ENCODE assay signal across 1 cellular context in the genomic region with DNA sequence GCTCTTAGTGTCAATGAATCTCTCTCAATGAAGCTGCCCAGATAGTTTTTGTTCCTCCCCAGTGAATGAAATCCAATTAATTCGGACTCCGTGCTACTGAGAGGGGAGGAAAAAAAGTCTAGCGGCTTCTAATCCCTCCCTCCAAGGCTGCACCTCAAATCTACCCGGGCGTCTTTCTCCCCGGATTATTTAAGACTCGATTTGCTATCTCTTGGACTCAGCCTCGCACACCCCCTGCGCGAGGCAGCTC.
TF ChIP-seq lines count a peak whose summit lies in the region.

No MANE protein-coding gene starts in this region.

TF ChIP-seq in HepG2, 621 proteins besides CTCF, POLR2A, EP300 and RAD21 (continued from another document and continues in another):
- TF ChIP-seq, protein P1, sequence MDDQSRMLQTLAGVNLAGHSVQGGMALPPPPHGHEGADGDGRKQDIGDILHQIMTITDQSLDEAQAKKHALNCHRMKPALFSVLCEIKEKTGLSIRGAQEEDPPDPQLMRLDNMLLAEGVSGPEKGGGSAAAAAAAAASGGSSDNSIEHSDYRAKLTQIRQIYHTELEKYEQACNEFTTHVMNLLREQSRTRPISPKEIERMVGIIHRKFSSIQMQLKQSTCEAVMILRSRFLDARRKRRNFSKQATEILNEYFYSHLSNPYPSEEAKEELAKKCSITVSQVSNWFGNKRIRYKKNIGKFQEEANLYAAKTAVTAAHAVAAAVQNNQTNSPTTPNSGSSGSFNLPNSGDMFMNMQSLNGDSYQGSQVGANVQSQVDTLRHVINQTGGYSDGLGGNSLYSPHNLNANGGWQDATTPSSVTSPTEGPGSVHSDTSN (CRISPR knock-in tag; IDR thresholded peaks at IDR 0.05; ENCODE audit: borderline replicate concordance): 0 out of 2 replicates have a peak, but pooled peaks have one; percentile 15
- TF ChIP-seq, protein P2, sequence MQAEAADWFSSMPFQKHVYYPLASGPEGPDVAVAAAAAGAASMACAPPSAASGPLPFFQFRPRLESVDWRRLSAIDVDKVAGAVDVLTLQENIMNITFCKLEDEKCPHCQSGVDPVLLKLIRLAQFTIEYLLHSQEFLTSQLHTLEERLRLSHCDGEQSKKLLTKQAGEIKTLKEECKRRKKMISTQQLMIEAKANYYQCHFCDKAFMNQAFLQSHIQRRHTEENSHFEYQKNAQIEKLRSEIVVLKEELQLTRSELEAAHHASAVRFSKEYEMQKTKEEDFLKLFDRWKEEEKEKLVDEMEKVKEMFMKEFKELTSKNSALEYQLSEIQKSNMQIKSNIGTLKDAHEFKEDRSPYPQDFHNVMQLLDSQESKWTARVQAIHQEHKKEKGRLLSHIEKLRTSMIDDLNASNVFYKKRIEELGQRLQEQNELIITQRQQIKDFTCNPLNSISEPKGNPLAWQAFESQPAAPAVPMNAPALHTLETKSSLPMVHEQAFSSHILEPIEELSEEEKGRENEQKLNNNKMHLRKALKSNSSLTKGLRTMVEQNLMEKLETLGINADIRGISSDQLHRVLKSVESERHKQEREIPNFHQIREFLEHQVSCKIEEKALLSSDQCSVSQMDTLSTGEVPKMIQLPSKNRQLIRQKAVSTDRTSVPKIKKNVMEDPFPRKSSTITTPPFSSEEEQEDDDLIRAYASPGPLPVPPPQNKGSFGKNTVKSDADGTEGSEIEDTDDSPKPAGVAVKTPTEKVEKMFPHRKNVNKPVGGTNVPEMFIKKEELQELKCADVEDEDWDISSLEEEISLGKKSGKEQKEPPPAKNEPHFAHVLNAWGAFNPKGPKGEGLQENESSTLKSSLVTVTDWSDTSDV (CRISPR knock-in tag; IDR thresholded peaks at IDR 0.05): no peak
- no peak for TF ChIP-seq ZNF674 (CRISPR knock-in tag; IDR thresholded peaks at IDR 0.05; ENCODE audit: low read depth)
- peak; percentile 18; the same call in 1 of the 2 replicates for TF ChIP-seq ZSCAN12 (CRISPR knock-in tag; IDR thresholded peaks at IDR 0.05)
- TF ChIP-seq, protein P3, sequence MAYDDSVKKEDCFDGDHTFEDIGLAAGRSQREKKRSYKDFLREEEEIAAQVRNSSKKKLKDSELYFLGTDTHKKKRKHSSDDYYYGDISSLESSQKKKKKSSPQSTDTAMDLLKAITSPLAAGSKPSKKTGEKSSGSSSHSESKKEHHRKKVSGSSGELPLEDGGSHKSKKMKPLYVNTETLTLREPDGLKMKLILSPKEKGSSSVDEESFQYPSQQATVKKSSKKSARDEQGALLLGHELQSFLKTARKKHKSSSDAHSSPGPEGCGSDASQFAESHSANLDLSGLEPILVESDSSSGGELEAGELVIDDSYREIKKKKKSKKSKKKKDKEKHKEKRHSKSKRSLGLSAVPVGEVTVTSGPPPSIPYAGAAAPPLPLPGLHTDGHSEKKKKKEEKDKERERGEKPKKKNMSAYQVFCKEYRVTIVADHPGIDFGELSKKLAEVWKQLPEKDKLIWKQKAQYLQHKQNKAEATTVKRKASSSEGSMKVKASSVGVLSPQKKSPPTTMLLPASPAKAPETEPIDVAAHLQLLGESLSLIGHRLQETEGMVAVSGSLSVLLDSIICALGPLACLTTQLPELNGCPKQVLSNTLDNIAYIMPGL (CRISPR knock-in tag; IDR thresholded peaks at IDR 0.05; ENCODE audit: borderline replicate concordance in 1 of 2, low read depth in 1 of 2): 0 out of 4 replicates have a peak, but pooled peaks of 1 of the 2 experiments have one; percentile 22
- TF ChIP-seq, protein P4, sequence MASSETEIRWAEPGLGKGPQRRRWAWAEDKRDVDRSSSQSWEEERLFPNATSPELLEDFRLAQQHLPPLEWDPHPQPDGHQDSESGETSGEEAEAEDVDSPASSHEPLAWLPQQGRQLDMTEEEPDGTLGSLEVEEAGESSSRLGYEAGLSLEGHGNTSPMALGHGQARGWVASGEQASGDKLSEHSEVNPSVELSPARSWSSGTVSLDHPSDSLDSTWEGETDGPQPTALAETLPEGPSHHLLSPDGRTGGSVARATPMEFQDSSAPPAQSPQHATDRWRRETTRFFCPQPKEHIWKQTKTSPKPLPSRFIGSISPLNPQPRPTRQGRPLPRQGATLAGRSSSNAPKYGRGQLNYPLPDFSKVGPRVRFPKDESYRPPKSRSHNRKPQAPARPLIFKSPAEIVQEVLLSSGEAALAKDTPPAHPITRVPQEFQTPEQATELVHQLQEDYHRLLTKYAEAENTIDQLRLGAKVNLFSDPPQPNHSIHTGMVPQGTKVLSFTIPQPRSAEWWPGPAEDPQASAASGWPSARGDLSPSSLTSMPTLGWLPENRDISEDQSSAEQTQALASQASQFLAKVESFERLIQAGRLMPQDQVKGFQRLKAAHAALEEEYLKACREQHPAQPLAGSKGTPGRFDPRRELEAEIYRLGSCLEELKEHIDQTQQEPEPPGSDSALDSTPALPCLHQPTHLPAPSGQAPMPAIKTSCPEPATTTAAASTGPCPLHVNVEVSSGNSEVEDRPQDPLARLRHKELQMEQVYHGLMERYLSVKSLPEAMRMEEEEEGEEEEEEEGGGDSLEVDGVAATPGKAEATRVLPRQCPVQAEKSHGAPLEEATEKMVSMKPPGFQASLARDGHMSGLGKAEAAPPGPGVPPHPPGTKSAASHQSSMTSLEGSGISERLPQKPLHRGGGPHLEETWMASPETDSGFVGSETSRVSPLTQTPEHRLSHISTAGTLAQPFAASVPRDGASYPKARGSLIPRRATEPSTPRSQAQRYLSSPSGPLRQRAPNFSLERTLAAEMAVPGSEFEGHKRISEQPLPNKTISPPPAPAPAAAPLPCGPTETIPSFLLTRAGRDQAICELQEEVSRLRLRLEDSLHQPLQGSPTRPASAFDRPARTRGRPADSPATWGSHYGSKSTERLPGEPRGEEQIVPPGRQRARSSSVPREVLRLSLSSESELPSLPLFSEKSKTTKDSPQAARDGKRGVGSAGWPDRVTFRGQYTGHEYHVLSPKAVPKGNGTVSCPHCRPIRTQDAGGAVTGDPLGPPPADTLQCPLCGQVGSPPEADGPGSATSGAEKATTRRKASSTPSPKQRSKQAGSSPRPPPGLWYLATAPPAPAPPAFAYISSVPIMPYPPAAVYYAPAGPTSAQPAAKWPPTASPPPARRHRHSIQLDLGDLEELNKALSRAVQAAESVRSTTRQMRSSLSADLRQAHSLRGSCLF (CRISPR knock-in tag; IDR thresholded peaks at IDR 0.05; ENCODE audit: borderline replicate concordance): peak; percentile 8; the same call in 1 of the 2 replicates
- TF ChIP-seq HMGA1 (CRISPR knock-in tag; conservative IDR thresholded peaks at IDR 0.05): no peak
- TF ChIP-seq DR1 (CRISPR knock-in tag; IDR thresholded peaks at IDR 0.05): no peak
- 0 out of 2 replicates have a peak, but pooled peaks have one; percentile 19 for TF ChIP-seq GTF2F1 (IDR thresholded peaks at IDR 0.05; ENCODE audit: low read length)
- TF ChIP-seq, protein P5, sequence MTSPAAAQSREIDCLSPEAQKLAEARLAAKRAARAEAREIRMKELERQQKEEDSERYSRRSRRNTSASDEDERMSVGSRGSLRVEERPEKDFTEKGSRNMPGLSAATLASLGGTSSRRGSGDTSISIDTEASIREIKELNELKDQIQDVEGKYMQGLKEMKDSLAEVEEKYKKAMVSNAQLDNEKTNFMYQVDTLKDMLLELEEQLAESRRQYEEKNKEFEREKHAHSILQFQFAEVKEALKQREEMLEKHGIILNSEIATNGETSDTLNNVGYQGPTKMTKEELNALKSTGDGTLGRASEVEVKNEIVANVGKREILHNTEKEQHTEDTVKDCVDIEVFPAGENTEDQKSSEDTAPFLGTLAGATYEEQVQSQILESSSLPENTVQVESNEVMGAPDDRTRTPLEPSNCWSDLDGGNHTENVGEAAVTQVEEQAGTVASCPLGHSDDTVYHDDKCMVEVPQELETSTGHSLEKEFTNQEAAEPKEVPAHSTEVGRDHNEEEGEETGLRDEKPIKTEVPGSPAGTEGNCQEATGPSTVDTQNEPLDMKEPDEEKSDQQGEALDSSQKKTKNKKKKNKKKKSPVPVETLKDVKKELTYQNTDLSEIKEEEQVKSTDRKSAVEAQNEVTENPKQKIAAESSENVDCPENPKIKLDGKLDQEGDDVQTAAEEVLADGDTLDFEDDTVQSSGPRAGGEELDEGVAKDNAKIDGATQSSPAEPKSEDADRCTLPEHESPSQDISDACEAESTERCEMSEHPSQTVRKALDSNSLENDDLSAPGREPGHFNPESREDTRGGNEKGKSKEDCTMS (CRISPR knock-in tag; conservative IDR thresholded peaks at IDR 0.05): no peak
- 0 out of 2 replicates have a peak, but pooled peaks have one; percentile 30 for TF ChIP-seq ARID2 (CRISPR knock-in tag; IDR thresholded peaks at IDR 0.05; ENCODE audit: borderline replicate concordance)
- no peak for TF ChIP-seq LCORL (IDR thresholded peaks at IDR 0.05)
- no peak for TF ChIP-seq LCORL (CRISPR knock-in tag; IDR thresholded peaks at IDR 0.05)
- TF ChIP-seq, protein P6, sequence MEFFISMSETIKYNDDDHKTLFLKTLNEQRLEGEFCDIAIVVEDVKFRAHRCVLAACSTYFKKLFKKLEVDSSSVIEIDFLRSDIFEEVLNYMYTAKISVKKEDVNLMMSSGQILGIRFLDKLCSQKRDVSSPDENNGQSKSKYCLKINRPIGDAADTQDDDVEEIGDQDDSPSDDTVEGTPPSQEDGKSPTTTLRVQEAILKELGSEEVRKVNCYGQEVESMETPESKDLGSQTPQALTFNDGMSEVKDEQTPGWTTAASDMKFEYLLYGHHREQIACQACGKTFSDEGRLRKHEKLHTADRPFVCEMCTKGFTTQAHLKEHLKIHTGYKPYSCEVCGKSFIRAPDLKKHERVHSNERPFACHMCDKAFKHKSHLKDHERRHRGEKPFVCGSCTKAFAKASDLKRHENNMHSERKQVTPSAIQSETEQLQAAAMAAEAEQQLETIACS (CRISPR knock-in tag; IDR thresholded peaks at IDR 0.05): no peak
- 0 out of 2 replicates have a peak, but pooled peaks have one; percentile 22 for TF ChIP-seq ZNF264 (CRISPR knock-in tag; IDR thresholded peaks at IDR 0.05)
- peak; percentile 98 for TF ChIP-seq POLR2G (IDR thresholded peaks at IDR 0.05; ENCODE audit: low read depth, low read length)
- TF ChIP-seq, protein P7, sequence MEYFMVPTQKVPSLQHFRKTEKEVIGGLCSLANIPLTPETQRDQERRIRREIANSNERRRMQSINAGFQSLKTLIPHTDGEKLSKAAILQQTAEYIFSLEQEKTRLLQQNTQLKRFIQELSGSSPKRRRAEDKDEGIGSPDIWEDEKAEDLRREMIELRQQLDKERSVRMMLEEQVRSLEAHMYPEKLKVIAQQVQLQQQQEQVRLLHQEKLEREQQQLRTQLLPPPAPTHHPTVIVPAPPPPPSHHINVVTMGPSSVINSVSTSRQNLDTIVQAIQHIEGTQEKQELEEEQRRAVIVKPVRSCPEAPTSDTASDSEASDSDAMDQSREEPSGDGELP (IDR thresholded peaks at IDR 0.05; ENCODE audit: borderline replicate concordance, low read depth): no peak
- TF ChIP-seq, protein P8, sequence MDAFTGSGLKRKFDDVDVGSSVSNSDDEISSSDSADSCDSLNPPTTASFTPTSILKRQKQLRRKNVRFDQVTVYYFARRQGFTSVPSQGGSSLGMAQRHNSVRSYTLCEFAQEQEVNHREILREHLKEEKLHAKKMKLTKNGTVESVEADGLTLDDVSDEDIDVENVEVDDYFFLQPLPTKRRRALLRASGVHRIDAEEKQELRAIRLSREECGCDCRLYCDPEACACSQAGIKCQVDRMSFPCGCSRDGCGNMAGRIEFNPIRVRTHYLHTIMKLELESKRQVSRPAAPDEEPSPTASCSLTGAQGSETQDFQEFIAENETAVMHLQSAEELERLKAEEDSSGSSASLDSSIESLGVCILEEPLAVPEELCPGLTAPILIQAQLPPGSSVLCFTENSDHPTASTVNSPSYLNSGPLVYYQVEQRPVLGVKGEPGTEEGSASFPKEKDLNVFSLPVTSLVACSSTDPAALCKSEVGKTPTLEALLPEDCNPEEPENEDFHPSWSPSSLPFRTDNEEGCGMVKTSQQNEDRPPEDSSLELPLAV (CRISPR knock-in tag; conservative IDR thresholded peaks at IDR 0.05; ENCODE audit: low read depth): no peak
- no peak for TF ChIP-seq XBP1 (CRISPR knock-in tag; IDR thresholded peaks at IDR 0.05)
- peak; percentile 72; the same call in 1 of the 2 replicates for TF ChIP-seq ZNF792 (CRISPR knock-in tag; IDR thresholded peaks at IDR 0.05)
- peak in 1 of 2 experiments; percentile 69; a peak in 1 of 4 replicates for TF ChIP-seq KLF16 (CRISPR knock-in tag; IDR thresholded peaks at IDR 0.05)
- peak; percentile 94; the same call in 1 of the 2 replicates for TF ChIP-seq ZSCAN29 (CRISPR knock-in tag; conservative IDR thresholded peaks at IDR 0.05)
- no peak for TF ChIP-seq SSRP1 (CRISPR knock-in tag; IDR thresholded peaks at IDR 0.05)
- TF ChIP-seq KMT2A (CRISPR knock-in tag; IDR thresholded peaks at IDR 0.05): no peak
- no peak for TF ChIP-seq ZBTB3 (CRISPR knock-in tag; IDR thresholded peaks at IDR 0.05; ENCODE audit: borderline replicate concordance, low read depth)
- TF ChIP-seq ZNF292 (CRISPR knock-in tag; IDR thresholded peaks at IDR 0.05; ENCODE audit: borderline replicate concordance, low read depth): no peak
- TF ChIP-seq ZSCAN20 (CRISPR knock-in tag; IDR thresholded peaks at IDR 0.05; ENCODE audit: borderline replicate concordance): no peak; the same call in 1 of the 2 replicates
- no peak for TF ChIP-seq TP53 (CRISPR knock-in tag; conservative IDR thresholded peaks at IDR 0.05)
- TF ChIP-seq, protein P9, sequence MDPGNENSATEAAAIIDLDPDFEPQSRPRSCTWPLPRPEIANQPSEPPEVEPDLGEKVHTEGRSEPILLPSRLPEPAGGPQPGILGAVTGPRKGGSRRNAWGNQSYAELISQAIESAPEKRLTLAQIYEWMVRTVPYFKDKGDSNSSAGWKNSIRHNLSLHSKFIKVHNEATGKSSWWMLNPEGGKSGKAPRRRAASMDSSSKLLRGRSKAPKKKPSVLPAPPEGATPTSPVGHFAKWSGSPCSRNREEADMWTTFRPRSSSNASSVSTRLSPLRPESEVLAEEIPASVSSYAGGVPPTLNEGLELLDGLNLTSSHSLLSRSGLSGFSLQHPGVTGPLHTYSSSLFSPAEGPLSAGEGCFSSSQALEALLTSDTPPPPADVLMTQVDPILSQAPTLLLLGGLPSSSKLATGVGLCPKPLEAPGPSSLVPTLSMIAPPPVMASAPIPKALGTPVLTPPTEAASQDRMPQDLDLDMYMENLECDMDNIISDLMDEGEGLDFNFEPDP (CRISPR knock-in tag; conservative IDR thresholded peaks at IDR 0.05): no peak
- TF ChIP-seq TSC22D2 (CRISPR knock-in tag; IDR thresholded peaks at IDR 0.05; ENCODE audit: borderline replicate concordance): no peak
- no peak for TF ChIP-seq CREM (IDR thresholded peaks at IDR 0.05)
- TF ChIP-seq CREM (CRISPR knock-in tag; IDR thresholded peaks at IDR 0.05): no peak
- no peak for TF ChIP-seq NRL (CRISPR knock-in tag; IDR thresholded peaks at IDR 0.05; ENCODE audit: borderline replicate concordance)
- TF ChIP-seq, protein P10, sequence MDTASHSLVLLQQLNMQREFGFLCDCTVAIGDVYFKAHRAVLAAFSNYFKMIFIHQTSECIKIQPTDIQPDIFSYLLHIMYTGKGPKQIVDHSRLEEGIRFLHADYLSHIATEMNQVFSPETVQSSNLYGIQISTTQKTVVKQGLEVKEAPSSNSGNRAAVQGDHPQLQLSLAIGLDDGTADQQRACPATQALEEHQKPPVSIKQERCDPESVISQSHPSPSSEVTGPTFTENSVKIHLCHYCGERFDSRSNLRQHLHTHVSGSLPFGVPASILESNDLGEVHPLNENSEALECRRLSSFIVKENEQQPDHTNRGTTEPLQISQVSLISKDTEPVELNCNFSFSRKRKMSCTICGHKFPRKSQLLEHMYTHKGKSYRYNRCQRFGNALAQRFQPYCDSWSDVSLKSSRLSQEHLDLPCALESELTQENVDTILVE (CRISPR knock-in tag; IDR thresholded peaks at IDR 0.05): 0 out of 2 replicates have a peak, but pooled peaks have one; percentile 51
- TF ChIP-seq, protein P11, sequence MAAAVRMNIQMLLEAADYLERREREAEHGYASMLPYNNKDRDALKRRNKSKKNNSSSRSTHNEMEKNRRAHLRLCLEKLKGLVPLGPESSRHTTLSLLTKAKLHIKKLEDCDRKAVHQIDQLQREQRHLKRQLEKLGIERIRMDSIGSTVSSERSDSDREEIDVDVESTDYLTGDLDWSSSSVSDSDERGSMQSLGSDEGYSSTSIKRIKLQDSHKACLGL (CRISPR knock-in tag; IDR thresholded peaks at IDR 0.05): no peak
- TF ChIP-seq TCF7 (IDR thresholded peaks at IDR 0.05; ENCODE audit: low read depth): no peak
- TF ChIP-seq RNF2 (conservative IDR thresholded peaks at IDR 0.05; ENCODE audit: low read depth): no peak
- TF ChIP-seq SNAPC2 (CRISPR knock-in tag; IDR thresholded peaks at IDR 0.05): no peak
- no peak for TF ChIP-seq PHF8 (CRISPR knock-in tag; IDR thresholded peaks at IDR 0.05)
